In the genomic region with DNA sequence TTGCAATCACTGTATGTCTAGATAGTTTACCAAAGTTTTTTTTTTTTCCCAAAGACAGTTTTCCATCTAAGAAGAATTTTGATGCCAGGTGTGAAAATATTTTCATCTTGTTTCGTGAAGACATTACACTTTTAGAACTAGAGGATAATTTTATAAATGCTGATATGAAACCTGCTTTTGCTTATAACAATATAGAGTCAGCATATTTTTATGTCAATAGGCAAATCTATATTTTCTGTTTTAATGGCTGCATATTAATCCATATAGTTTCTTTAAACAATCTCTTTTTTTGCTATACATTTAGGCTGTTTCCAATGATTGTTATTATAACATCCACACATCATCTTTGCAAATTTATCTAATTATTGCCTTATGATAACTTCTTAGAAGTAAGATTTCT, we compare ENCODE assay signal across 36 cellular contexts. TPM values are rescaled to one million over a fixed set of nuclear protein-coding genes. Genes with fewer than 3 reads are reported as not detected.
"Had no signal": no experiment of that assay in that cellular context is flagged by ENCODE, and none has a peak within 500 bp of the region (broad histone marks: within the 10 kb centered on the region; RNA-seq: fewer than 3 reads in every experiment).

No MANE protein-coding gene starts in this region.

- H3K4me3 ChIP-seq: MG63 had no signal

- H3K36me3 ChIP-seq: MG63 had no signal

- H3K9me3 ChIP-seq: MG63 had no signal

- DNase-seq: Karpas-422, Kasumi-1, MG63, MM.1S, MV-4-11, NCI-H1048, NCI-H1092, NCI-H1092 treated with DMSO at 0.1 percent for 48 hours, NCI-H1105, NCI-H1105 treated with DMSO at 0.1 percent for 48 hours, NCI-H1417, NCI-H1417 treated with DMSO at 0.1 percent for 48 hours, NCI-H1436, NCI-H1436 treated with DMSO at 0.1 percent for 48 hours, NCI-H146, NCI-H1694, NCI-H1694 treated with DMSO at 0.1 percent for 48 hours, NCI-H187, NCI-H187 treated with DMSO at 0.1 percent for 48 hours, NCI-H1930, NCI-H2029, NCI-H2029 treated with DMSO at 0.1 percent for 48 hours, NCI-H2081, NCI-H2081 treated with DMSO at 0.1 percent for 48 hours, NCI-H2107, NCI-H2171, NCI-H2171 treated with DMSO at 0.1 percent for 48 hours, NCI-H2227 treated with DMSO at 0.1 percent for 48 hours, NCI-H226, NCI-H345, NCI-H446, NCI-H446 treated with DMSO at 0.1 percent for 48 hours, NCI-H510A, NCI-H510A treated with DMSO at 0.1 percent for 48 hours, NCI-H524 had no signal

RNA-seq across cellular contexts. Expression of gene INSYN1, which starts 12.6 kb away (rescaled TPM):
- total RNA-seq: MCF 10A had no signal
